Comparison of ENCODE assay signal across 29 cellular contexts in the genomic region with DNA sequence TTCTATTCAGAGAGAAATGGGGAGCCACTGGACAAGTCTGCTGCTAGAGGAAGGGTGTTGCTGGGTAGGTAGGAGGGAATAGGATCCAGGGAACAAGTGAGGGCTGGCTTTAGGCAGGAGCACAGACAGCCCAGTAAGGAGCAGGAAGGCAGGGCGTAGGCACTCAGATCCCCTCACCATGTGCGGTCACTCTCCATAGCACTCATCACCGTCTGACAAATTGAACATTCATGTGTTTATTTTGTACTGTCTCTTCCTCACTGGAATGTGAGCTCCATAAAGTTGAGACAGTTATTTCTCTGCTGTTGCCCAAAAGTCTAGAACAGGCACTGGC. TPM values are rescaled to one million over a fixed set of nuclear protein-coding genes. Genes with fewer than 3 reads are reported as not detected.
A peak's percentile ranks its signal among the peaks of the same experiment; 100 is the strongest.
DNase-seq lines count a peak whose midpoint lies in the region; ATAC-seq, FAIRE-seq and TF ChIP-seq lines count a peak whose summit lies in the region.
"Had no signal": no experiment of that assay in that cellular context is flagged by ENCODE, and none has a peak within 500 bp of the region (broad histone marks: within the 10 kb centered on the region; RNA-seq: fewer than 3 reads in every experiment).

No MANE protein-coding gene starts in this region.

- H3K4me2 ChIP-seq in GM23338 (no peak overlapping the region), astrocyte (ENCODE audit: low read length) (no peak overlapping the region)
- H3K4me2 ChIP-seq: A549 had no signal

- H2AFZ ChIP-seq in GM23338 (peak overlapping the region; percentile 90), astrocyte (ENCODE audit: low read depth, low read length) (peak overlapping the region; percentile 38)
- H2AFZ ChIP-seq: parathyroid adenoma had no signal

- H3K9me3 ChIP-seq in AG04450 (ENCODE audit: control insufficient read depth, insufficient read depth, low read length) = no peaks in the 10 kb centered on the region
- no peaks in the 10 kb centered on the region for H3K9me3 ChIP-seq in astrocyte (ENCODE audit: insufficient read depth, low read depth, low read length)
- H3K9me3 ChIP-seq: A549; BLaER1 treated with 17β-estradiol and CSF1 and Interleukin-3, amounts not matched to agents 10 nM and 100 nM; gastroesophageal sphincter had no signal

- no peaks in the 10 kb centered on the region for H3K9me2 ChIP-seq in GM23338 (ENCODE audit: insufficient read depth)

- ATAC-seq in GM23338 (peak; percentile 72), memory B cell (ENCODE audit: low read depth) (no peak), HG03196 (IDR thresholded peaks at IDR 0.05; ENCODE audit: unreplicated experiment) (no peak), GM21360 (IDR thresholded peaks at IDR 0.05; ENCODE audit: unreplicated experiment) (no peak), HG02884 (IDR thresholded peaks at IDR 0.05; ENCODE audit: unreplicated experiment) (no peak), HG02981 (IDR thresholded peaks at IDR 0.05; ENCODE audit: unreplicated experiment) (no peak)
- ATAC-seq: gastroesophageal sphincter, sciatic nerve had no signal

- H3K9ac ChIP-seq in astrocyte (ENCODE audit: low read length) = no peak overlapping the region
- H3K9ac ChIP-seq: parathyroid adenoma had no signal

- no peak for FAIRE-seq in astrocyte (lab: Jason Lieb, UNC)
- FAIRE-seq: A549, keratinocyte, urothelium cell line had no signal

- H3K27ac Mint-ChIP-seq in GM23338 (peak overlapping the region; percentile 16; the same call in 1 of the 2 replicates), astrocyte (ENCODE audit: unreplicated experiment) (peak overlapping the region; percentile 78), memory B cell (peak overlapping the region; percentile 72)
- H3K27ac Mint-ChIP-seq: activated naive CD8-positive, alpha-beta T cell treated with anti-CD3 and anti-CD28 coated beads for 36 hours; activated T-helper 1 cell treated with anti-CD3 and anti-CD28 coated beads, Interleukin-12 subunit alpha, Interleukin-12 subunit beta, Interleukin-2, Interleukin-4 antibody, amounts not matched to agents 30 ng/mL and 10 ng/mL and 1 ng/mL, durations not matched to agents 14 hours and 24 hours and 36 hours had no signal

- H3K4me1 Mint-ChIP-seq in GM23338 (peaks cover 8% of the 10 kb centered on the region), astrocyte (ENCODE audit: low read depth, unreplicated experiment) (peaks cover 14% of the 10 kb centered on the region), memory B cell (peaks cover 32% of the 10 kb centered on the region)
- H3K4me1 Mint-ChIP-seq: activated naive CD8-positive, alpha-beta T cell treated with anti-CD3 and anti-CD28 coated beads for 36 hours had no signal

- POLR2A ChIA-PET in AG04450 (lab: Yijun Ruan, JAX) = no interaction called here

- H3F3A ChIP-seq in GM23338 (replicated peaks; ENCODE audit: low read depth) = no peaks in the 10 kb centered on the region

- CTCF ChIA-PET in AG04450 (lab: Charles Lee) = no interaction called here

- H3K4me3 ChIP-seq in AG04450 (ENCODE audit: low read depth, low read length) (no peak overlapping the region), GM23338 (no peak overlapping the region), astrocyte (ENCODE audit: insufficient read depth, low read depth, low read length) (no peak overlapping the region)
- H3K4me3 ChIP-seq: A549; BLaER1 treated with 17β-estradiol and CSF1 and Interleukin-3, amounts not matched to agents 10 nM and 100 nM; gastroesophageal sphincter had no signal

- no peaks in the 10 kb centered on the region for H3K36me3 ChIP-seq in GM23338 (ENCODE audit: insufficient read depth)
- no peaks in the 10 kb centered on the region for H3K36me3 ChIP-seq in astrocyte (ENCODE audit: insufficient read depth, low read length)
- H3K36me3 ChIP-seq: BLaER1 treated with 17β-estradiol and CSF1 and Interleukin-3, amounts not matched to agents 10 nM and 100 nM; gastroesophageal sphincter had no signal

- H3K4me3 Mint-ChIP-seq in GM23338 (no peak overlapping the region), astrocyte (ENCODE audit: unreplicated experiment) (no peak overlapping the region), memory B cell (no peak overlapping the region)
- H3K4me3 Mint-ChIP-seq: activated naive CD8-positive, alpha-beta T cell treated with anti-CD3 and anti-CD28 coated beads for 36 hours; activated T-helper 1 cell treated with anti-CD3 and anti-CD28 coated beads, Interleukin-12 subunit alpha, Interleukin-12 subunit beta, Interleukin-2, Interleukin-4 antibody, amounts not matched to agents 30 ng/mL and 10 ng/mL and 1 ng/mL, durations not matched to agents 14 hours and 24 hours and 36 hours had no signal

- H4K20me1 ChIP-seq in GM23338 (replicated peaks; ENCODE audit: insufficient read depth) (no peaks in the 10 kb centered on the region), astrocyte (ENCODE audit: insufficient read depth, low read length) (no peaks in the 10 kb centered on the region)
- H4K20me1 ChIP-seq: BLaER1 treated with 17β-estradiol and CSF1 and Interleukin-3, amounts not matched to agents 10 nM and 100 nM had no signal

- H3K27ac ChIP-seq in AG04450 (ENCODE audit: low read depth, low read length) = peak overlapping the region; percentile 22
- H3K27ac ChIP-seq in GM23338 (ENCODE audit: low read depth) = no peak overlapping the region
- no peak overlapping the region for H3K27ac ChIP-seq in astrocyte (ENCODE audit: low read depth, low read length)
- H3K27ac ChIP-seq: A549, gastroesophageal sphincter, parathyroid adenoma had no signal

- H3K27me3 ChIP-seq in AG04450 (ENCODE audit: control insufficient read depth, insufficient read depth, low read length) (no peaks in the 10 kb centered on the region), GM23338 (ENCODE audit: insufficient read depth) (no peaks in the 10 kb centered on the region), astrocyte (ENCODE audit: insufficient read depth, low read length) (no peaks in the 10 kb centered on the region)
- H3K27me3 ChIP-seq: BLaER1 treated with 17β-estradiol and CSF1 and Interleukin-3, amounts not matched to agents 10 nM and 100 nM; gastroesophageal sphincter had no signal

- peaks cover 7% of the 10 kb centered on the region; the same call in 1 of the 2 replicates for H3K4me1 ChIP-seq in GM23338 (ENCODE audit: insufficient read depth)
- H3K4me1 ChIP-seq in astrocyte (ENCODE audit: insufficient read depth, low read length) = no peaks in the 10 kb centered on the region
- H3K4me1 ChIP-seq: A549, gastroesophageal sphincter, parathyroid adenoma had no signal

- no peaks in the 10 kb centered on the region for H3K79me2 ChIP-seq in GM23338 (replicated peaks; ENCODE audit: insufficient read depth)
- H3K79me2 ChIP-seq in astrocyte (ENCODE audit: insufficient read depth, low read length) = no peaks in the 10 kb centered on the region
- H3K79me2 ChIP-seq: parathyroid adenoma had no signal

- no peak for TF ChIP-seq CTCF in AG04450 (IDR thresholded peaks at IDR 0.05; ENCODE audit: low read depth, low read length)
- no peak for TF ChIP-seq CTCF in GM23338 (conservative IDR thresholded peaks at IDR 0.05; ENCODE audit: low read depth in 2 of 2)
- no peak for TF ChIP-seq CTCF in astrocyte (IDR thresholded peaks at IDR 0.05; ENCODE audit: insufficient read depth, low read depth, low read length)

- H3K36me3 Mint-ChIP-seq in GM23338 (ENCODE audit: low read depth) (no peaks in the 10 kb centered on the region), astrocyte (ENCODE audit: low read depth, unreplicated experiment) (no peaks in the 10 kb centered on the region), memory B cell (peaks cover 2% of the 10 kb centered on the region)
- H3K36me3 Mint-ChIP-seq: activated naive CD8-positive, alpha-beta T cell treated with anti-CD3 and anti-CD28 coated beads for 36 hours had no signal

- DNase-seq in AG04450 (ENCODE audit: low read depth, low spot score) (no peak), GM23338 (ENCODE audit: low spot score) (no peak), astrocyte (ENCODE audit: low read depth) (no peak), memory B cell (ENCODE audit: low spot score in 2 of 2) (no peak)
- DNase-seq: activated naive CD8-positive, alpha-beta T cell treated with anti-CD3 and anti-CD28 coated beads for 36 hours; cerebellar nuclear complex; DND-41; effector CD8-positive, alpha-beta T cell; mesenchymal stem cell; NCI-H1092 treated with DMSO at 0.1 percent for 48 hours; NCI-H1930; NCI-H748 treated with DMSO at 0.1 percent for 48 hours; OCI-M1; stimulated activated CD4-positive, alpha-beta T cell treated with anti-CD3 and anti-CD28 coated beads, Interleukin-15, amount 100 ng/mL, for 24 hours; stimulated activated CD8-positive, alpha-beta memory T cell treated with anti-CD3 and anti-CD28 coated beads, Interleukin-4, amount 100 ng/mL, for 48 hours had no signal

- H3K9me3 Mint-ChIP-seq in GM23338 = no peaks in the 10 kb centered on the region
- H3K9me3 Mint-ChIP-seq in astrocyte (ENCODE audit: unreplicated experiment) = no peaks in the 10 kb centered on the region
- no peaks in the 10 kb centered on the region for H3K9me3 Mint-ChIP-seq in memory B cell
- H3K9me3 Mint-ChIP-seq: activated naive CD8-positive, alpha-beta T cell treated with anti-CD3 and anti-CD28 coated beads for 36 hours; activated T-helper 1 cell treated with anti-CD3 and anti-CD28 coated beads, Interleukin-12 subunit alpha, Interleukin-12 subunit beta, Interleukin-2, Interleukin-4 antibody, amounts not matched to agents 30 ng/mL and 10 ng/mL and 1 ng/mL, durations not matched to agents 14 hours and 24 hours and 36 hours had no signal

- H3K27me3 Mint-ChIP-seq in GM23338 (ENCODE audit: insufficient read depth, low read depth, poor library complexity) (no peaks in the 10 kb centered on the region), astrocyte (ENCODE audit: low read depth, unreplicated experiment) (peaks cover 3% of the 10 kb centered on the region), memory B cell (no peaks in the 10 kb centered on the region)

TF ChIP-seq in GM23338, 12 proteins besides CTCF, POLR2A, EP300 and RAD21:
- TF ChIP-seq ZNF114 (CRISPR knock-in tag; IDR thresholded peaks at IDR 0.05) = no peak

RNA-seq across cellular contexts. Expression of gene LRRC34, which starts 24.2 kb away (rescaled TPM):
- polyA plus RNA-seq in AG04450 (2011; rRNA removed) = 1.2 and 2.3 TPM in 2 replicates
- 0.18 and 0.52 TPM in 2 replicates for polyA minus RNA-seq in AG04450 (2011; rRNA and poly(A)+ RNA removed)
- total RNA-seq in GM23338 (2014; rRNA removed; shearing (Covaris generic)) = 15.7 and 19.6 TPM in 2 replicates
- polyA plus RNA-seq in GM23338 (2016; fragmentation: Nextera tagmentation; extraction: Ambion mirVana) = 9.1 and 12.8 TPM in 2 replicates
- 1.0 and 1.3 TPM in 2 replicates for total RNA-seq in astrocyte
- polyA plus RNA-seq: A549 had no signal

RNA-seq across cellular contexts. Expression of gene LRRIQ4, which starts 24.2 kb away (rescaled TPM):
- polyA plus RNA-seq in AG04450 (2011; rRNA removed) (not detected in 2 replicates), GM23338 (2016; fragmentation: Nextera tagmentation; extraction: Ambion mirVana) (0.29 TPM in 1 of 2 replicates, not detected in the other)
- not detected in 2 replicates for polyA minus RNA-seq in AG04450 (2011; rRNA and poly(A)+ RNA removed)
- not detected in 2 replicates for total RNA-seq in GM23338 (2014; rRNA removed; shearing (Covaris generic))
- not detected in 2 replicates for total RNA-seq in astrocyte
- total RNA-seq: gastroesophageal sphincter, LHCN-M2, sciatic nerve had no signal
- polyA plus RNA-seq: A549, esophagus, keratinocyte had no signal

RNA-seq across cellular contexts. Expression of gene LRRC31, which starts 32.8 kb away (rescaled TPM):
- polyA plus RNA-seq in AG04450 (2011; rRNA removed) = not detected in 2 replicates
- polyA minus RNA-seq in AG04450 (2011; rRNA and poly(A)+ RNA removed) = not detected in 2 replicates
- not detected in 2 replicates for total RNA-seq in GM23338 (2014; rRNA removed; shearing (Covaris generic))
- not detected in 2 replicates for polyA plus RNA-seq in GM23338 (2016; fragmentation: Nextera tagmentation; extraction: Ambion mirVana)
- 0.16 TPM in 1 of 2 replicates, not detected in the other for total RNA-seq in astrocyte
- total RNA-seq: activated naive CD8-positive, alpha-beta T cell treated with anti-CD3 and anti-CD28 coated beads for 36 hours; activated T-helper 1 cell treated with anti-CD3 and anti-CD28 coated beads, Interleukin-12 subunit alpha, Interleukin-12 subunit beta, Interleukin-2, Interleukin-4 antibody, amounts not matched to agents 30 ng/mL and 10 ng/mL and 1 ng/mL, durations not matched to agents 14 hours and 24 hours and 36 hours; LHCN-M2; sciatic nerve had no signal
- polyA plus RNA-seq: esophagus, keratinocyte had no signal

Comparison
In these comparisons a context has a peak if more than half of its experiments do, and no peak if none do; other contexts are left out.
1. H3K27ac Mint-ChIP-seq: peak in every context shown above with its lines; median percentile 78 in astrocyte; 72 in memory B cell; 16 in GM23338.